ENCODE assay signal across 1 cellular context in genomic region chr12:65945457-65945856, GRCh38.
TF ChIP-seq lines count a peak whose summit lies in the region.

No MANE protein-coding gene starts in this region.

TF ChIP-seq in SK-N-SH, 30 proteins besides CTCF, POLR2A, EP300 and RAD21 (continued from another document):
- TF ChIP-seq PBX3 (IDR thresholded peaks at IDR 0.05), result no peak
